ENCODE assay signal across 9 cellular contexts in genomic region chr1:17207046-17207445, GRCh38. TPM values are rescaled to one million over a fixed set of nuclear protein-coding genes. Genes with fewer than 3 reads are reported as not detected.
DNase-seq lines count a peak whose midpoint lies in the region; ATAC-seq and TF ChIP-seq lines count a peak whose summit lies in the region.
"Had no signal": no experiment of that assay in that cellular context is flagged by ENCODE, and none has a peak within 500 bp of the region (broad histone marks: within the 10 kb centered on the region; RNA-seq: fewer than 3 reads in every experiment).

No MANE protein-coding gene starts in this region.

- H3K27me3 ChIP-seq in body of pancreas (no peaks in the 10 kb centered on the region), sigmoid colon (no peaks in the 10 kb centered on the region), colonic mucosa (no peaks in the 10 kb centered on the region)

- no peaks in the 10 kb centered on the region for H3K36me3 ChIP-seq in body of pancreas (replicated peaks in 1 of 2; ENCODE audit: insufficient read depth in 1 of 2, low read depth in 2 of 2)
- H3K36me3 ChIP-seq in sigmoid colon = no peaks in the 10 kb centered on the region
- H3K36me3 ChIP-seq in colonic mucosa = no peaks in the 10 kb centered on the region

- intact Hi-C loops in body of pancreas (cut with DNase I) (no loop called here), sigmoid colon (cut with DNase I) (no loop called here), colonic mucosa (cut with DNase I) (no loop called here)

- no peak for TF ChIP-seq CTCF in body of pancreas (IDR thresholded peaks at IDR 0.05)
- no peak for TF ChIP-seq CTCF in sigmoid colon (IDR thresholded peaks at IDR 0.05)
- no peak for TF ChIP-seq CTCF in colonic mucosa (IDR thresholded peaks at IDR 0.05)

- ATAC-seq in HG03520 (IDR thresholded peaks at IDR 0.05; ENCODE audit: unreplicated experiment) (peak; percentile 69), body of pancreas (peak; percentile 21), HG02623 (IDR thresholded peaks at IDR 0.05; ENCODE audit: unreplicated experiment) (no peak)

- no peaks in the 10 kb centered on the region for H3K9me3 ChIP-seq in body of pancreas
- H3K9me3 ChIP-seq in sigmoid colon = no peaks in the 10 kb centered on the region
- H3K9me3 ChIP-seq in colonic mucosa = no peaks in the 10 kb centered on the region

- WGBS in body of pancreas, 2 donors = 0 to 46% methylated on average over 2 to 4 of the region's 4 CpGs
- 43 to 45% methylated on average over 4 of the region's 4 CpGs for WGBS in sigmoid colon, 2 donors

- H3K4me3 ChIP-seq in body of pancreas (no peak overlapping the region), sigmoid colon (no peak overlapping the region), colonic mucosa (no peak overlapping the region)

- peak; percentile 27 for DNase-seq in GM19238 (ENCODE audit: insufficient read length, low spot score)
- peak; percentile 21 to 81 (median 54) for DNase-seq in body of pancreas
- DNase-seq in sigmoid colon = peak; percentile 76
- no peak for DNase-seq in colonic mucosa
- no peak for DNase-seq in ACHN
- no peak for DNase-seq in AG20443 (ENCODE audit: low spot score)

- TF ChIP-seq POLR2A in body of pancreas (IDR thresholded peaks at IDR 0.05) (no peak), sigmoid colon (IDR thresholded peaks at IDR 0.05) (no peak)

- in situ Hi-C loops in ACHN (cut with HindIII; ENCODE audit: low pct_ligation_motif_present, low pct_unique_long_range_greater_than_20kb, low sequenced_read_pairs) = no loop called here

- no peak overlapping the region for H3K9ac ChIP-seq in colonic mucosa (ENCODE audit: low read depth in 2 of 2, low read length in 2 of 2)

- no peak for TF ChIP-seq EP300 in sigmoid colon (IDR thresholded peaks at IDR 0.05)

- H3K27ac ChIP-seq in body of pancreas = peak overlapping the region in 1 of 4 donors; percentile 39
- H3K27ac ChIP-seq in sigmoid colon = no peak overlapping the region
- no peak overlapping the region for H3K27ac ChIP-seq in colonic mucosa

- H3K4me1 ChIP-seq in body of pancreas (peaks cover 3% of the 10 kb centered on the region), sigmoid colon (peaks cover 0 to under 1% (median 0%) of the 10 kb centered on the region in 4 donors), colonic mucosa (no peaks in the 10 kb centered on the region)

RNA-seq across cellular contexts. Expression of gene PADI1, which starts 2.1 kb away (rescaled TPM):
- not detected for total RNA-seq in body of pancreas
- total RNA-seq in sigmoid colon = not detected
- under 1 TPM; under 0.01 to 0.92 (median 0.63) TPM for polyA plus RNA-seq in sigmoid colon
- total RNA-seq in colonic mucosa = under 1 TPM; 0.47 to 0.50 TPM

RNA-seq across cellular contexts. Expression of gene PADI3, which starts 41.9 kb away (rescaled TPM):
- total RNA-seq in body of pancreas (not detected), sigmoid colon (not detected), colonic mucosa (under 1 TPM in 1 of 2 donors, not detected in 1; 0.13 TPM)
- under 1 TPM in 1 of 3 donors, not detected in 2; 0.51 TPM for polyA plus RNA-seq in sigmoid colon
- polyA plus RNA-seq: adipose tissue had no signal

Comparison
In these comparisons a context has a peak if more than half of its experiments do, and no peak if none do; other contexts are left out.
1. DNase-seq: peak in GM19238 (single experiment), body of pancreas (4 of 4) and sigmoid colon (single experiment); none in colonic mucosa (single experiment), ACHN (single experiment) and AG20443 (single experiment).